Comparison of ENCODE assay signal across 1 cellular context in the genomic region with DNA sequence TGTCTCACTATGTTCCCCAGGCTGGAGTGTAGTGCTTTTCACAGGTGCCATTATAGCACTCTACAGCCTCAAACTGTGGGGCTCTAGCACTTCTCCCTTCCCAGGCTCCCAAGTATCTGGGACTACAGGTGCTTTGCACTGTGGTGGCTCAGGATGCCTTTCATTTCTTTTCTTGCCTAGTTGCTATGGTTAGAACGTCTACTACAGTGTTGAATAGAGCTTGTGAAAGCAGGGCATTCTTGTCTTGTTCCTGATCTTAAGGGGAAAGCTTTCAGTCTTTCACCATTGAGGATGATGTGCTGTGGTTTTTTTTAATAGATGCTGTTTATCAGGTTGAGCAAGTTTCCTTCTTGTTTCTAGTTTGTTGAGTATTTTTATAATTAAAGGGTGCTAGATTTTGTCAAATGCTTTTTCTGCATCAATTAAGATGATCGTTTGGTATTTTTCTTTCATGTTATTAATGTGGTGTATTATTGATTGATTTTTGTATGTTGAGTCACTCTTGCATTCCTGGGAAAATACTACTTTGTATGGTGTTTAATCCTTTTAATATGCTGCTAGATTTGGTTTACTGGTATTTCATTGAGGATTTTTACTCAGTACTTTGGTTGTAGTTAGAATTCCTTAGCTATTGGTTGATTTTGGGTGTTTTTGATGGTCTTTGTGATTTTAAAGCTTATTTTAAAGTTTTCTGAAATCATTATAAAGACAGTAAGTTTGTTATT.
TF ChIP-seq lines count a peak whose summit lies in the region.

No MANE protein-coding gene starts in this region.

TF ChIP-seq in SK-N-SH treated with all-trans-retinoic acid at 6 μM for 48 hours, 23 proteins besides CTCF, POLR2A, EP300 and RAD21 (continued from another document):
- TF ChIP-seq, protein P1, sequence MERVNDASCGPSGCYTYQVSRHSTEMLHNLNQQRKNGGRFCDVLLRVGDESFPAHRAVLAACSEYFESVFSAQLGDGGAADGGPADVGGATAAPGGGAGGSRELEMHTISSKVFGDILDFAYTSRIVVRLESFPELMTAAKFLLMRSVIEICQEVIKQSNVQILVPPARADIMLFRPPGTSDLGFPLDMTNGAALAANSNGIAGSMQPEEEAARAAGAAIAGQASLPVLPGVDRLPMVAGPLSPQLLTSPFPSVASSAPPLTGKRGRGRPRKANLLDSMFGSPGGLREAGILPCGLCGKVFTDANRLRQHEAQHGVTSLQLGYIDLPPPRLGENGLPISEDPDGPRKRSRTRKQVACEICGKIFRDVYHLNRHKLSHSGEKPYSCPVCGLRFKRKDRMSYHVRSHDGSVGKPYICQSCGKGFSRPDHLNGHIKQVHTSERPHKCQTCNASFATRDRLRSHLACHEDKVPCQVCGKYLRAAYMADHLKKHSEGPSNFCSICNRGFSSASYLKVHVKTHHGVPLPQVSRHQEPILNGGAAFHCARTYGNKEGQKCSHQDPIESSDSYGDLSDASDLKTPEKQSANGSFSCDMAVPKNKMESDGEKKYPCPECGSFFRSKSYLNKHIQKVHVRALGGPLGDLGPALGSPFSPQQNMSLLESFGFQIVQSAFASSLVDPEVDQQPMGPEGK (CRISPR knock-in tag; IDR thresholded peaks at IDR 0.05; ENCODE audit: borderline replicate concordance) = no peak
- TF ChIP-seq GLIS3 (CRISPR knock-in tag; IDR thresholded peaks at IDR 0.05) (no peak), OSR1 (CRISPR knock-in tag; IDR thresholded peaks at IDR 0.05) (no peak), ZFP30 (CRISPR knock-in tag; IDR thresholded peaks at IDR 0.05) (no peak), ARNTL (CRISPR knock-in tag; IDR thresholded peaks at IDR 0.05; ENCODE audit: borderline replicate concordance, low read depth) (no peak), CSDC2 (CRISPR knock-in tag; IDR thresholded peaks at IDR 0.05) (no peak)
- TF ChIP-seq, protein P2, sequence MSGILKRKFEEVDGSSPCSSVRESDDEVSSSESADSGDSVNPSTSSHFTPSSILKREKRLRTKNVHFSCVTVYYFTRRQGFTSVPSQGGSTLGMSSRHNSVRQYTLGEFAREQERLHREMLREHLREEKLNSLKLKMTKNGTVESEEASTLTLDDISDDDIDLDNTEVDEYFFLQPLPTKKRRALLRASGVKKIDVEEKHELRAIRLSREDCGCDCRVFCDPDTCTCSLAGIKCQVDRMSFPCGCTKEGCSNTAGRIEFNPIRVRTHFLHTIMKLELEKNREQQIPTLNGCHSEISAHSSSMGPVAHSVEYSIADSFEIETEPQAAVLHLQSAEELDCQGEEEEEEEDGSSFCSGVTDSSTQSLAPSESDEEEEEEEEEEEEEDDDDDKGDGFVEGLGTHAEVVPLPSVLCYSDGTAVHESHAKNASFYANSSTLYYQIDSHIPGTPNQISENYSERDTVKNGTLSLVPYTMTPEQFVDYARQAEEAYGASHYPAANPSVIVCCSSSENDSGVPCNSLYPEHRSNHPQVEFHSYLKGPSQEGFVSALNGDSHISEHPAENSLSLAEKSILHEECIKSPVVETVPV (CRISPR knock-in tag; IDR thresholded peaks at IDR 0.05) = no peak
TF ChIP-seq in SK-N-SH treated with all-trans-retinoic acid at 6 μM for 48 hours: peak in this region for 0.
